ENCODE assay signal across 13 cellular contexts in genomic region chr6:165849539-165850430, GRCh38.
DNase-seq lines count a peak whose midpoint lies in the region; ATAC-seq, FAIRE-seq and TF ChIP-seq lines count a peak whose summit lies in the region.
"Had no signal": no experiment of that assay in that cellular context is flagged by ENCODE, and none has a peak within 500 bp of the region (broad histone marks: within the 10 kb centered on the region; RNA-seq: fewer than 3 reads in every experiment).

No MANE protein-coding gene starts in this region.

- POLR2A ChIA-PET in naive thymus-derived CD4-positive, alpha-beta T cell (lab: Charles Lee): no interaction called here
- POLR2A ChIA-PET in CD8-positive, alpha-beta memory T cell (lab: Charles Lee): no interaction called here

- H3K4me3 Mint-ChIP-seq in HFFc6: peak overlapping the region; percentile 66
- peak overlapping the region in 6 of 10 donors; percentile 8 to 52 (median 35) for H3K4me3 Mint-ChIP-seq in naive thymus-derived CD4-positive, alpha-beta T cell
- H3K4me3 Mint-ChIP-seq in CD8-positive, alpha-beta memory T cell: peak overlapping the region in 2 of 7 donors; percentile 52 to 65
- H3K4me3 Mint-ChIP-seq: activated B cell treated with CpG ODN at 0.5 μM for 24 hours had no signal

- H3K9me3 Mint-ChIP-seq in HFFc6: peaks cover 6% of the 10 kb centered on the region; the same call in 1 of the 2 replicates
- H3K9me3 Mint-ChIP-seq in naive thymus-derived CD4-positive, alpha-beta T cell: peaks cover 0 to 2% (median 0%) of the 10 kb centered on the region in 11 donors
- H3K9me3 Mint-ChIP-seq in CD8-positive, alpha-beta memory T cell: peaks cover 0 to 1% (median 0%) of the 10 kb centered on the region in 5 donors
- H3K9me3 Mint-ChIP-seq: activated B cell treated with CpG ODN at 0.5 μM for 24 hours had no signal

- H3K4me1 ChIP-seq in naive thymus-derived CD4-positive, alpha-beta T cell (ENCODE audit: control insufficient read depth in 2 of 2, insufficient read depth in 2 of 2, low read length in 2 of 2): no peaks in the 10 kb centered on the region
- H3K4me1 ChIP-seq in small intestine (ENCODE audit: control insufficient read depth in 2 of 2, insufficient read depth in 1 of 2, low read depth in 1 of 2, low read length in 1 of 2): peaks cover 0 to 3% of the 10 kb centered on the region in 2 donors
- peaks cover 7% of the 10 kb centered on the region for H3K4me1 ChIP-seq in CD8-positive, alpha-beta memory T cell (ENCODE audit: insufficient read depth, low read length)

- H3K36me3 Mint-ChIP-seq in HFFc6 (ENCODE audit: low read depth): no peaks in the 10 kb centered on the region
- peaks cover 0 to 4% (median 0%) of the 10 kb centered on the region in 5 donors for H3K36me3 Mint-ChIP-seq in naive thymus-derived CD4-positive, alpha-beta T cell
- no peaks in the 10 kb centered on the region for H3K36me3 Mint-ChIP-seq in CD8-positive, alpha-beta memory T cell

- H3K9me3 ChIP-seq in naive thymus-derived CD4-positive, alpha-beta T cell (ENCODE audit: control insufficient read depth in 2 of 3, low read length in 3 of 3): no peaks in the 10 kb centered on the region
- no peaks in the 10 kb centered on the region for H3K9me3 ChIP-seq in small intestine (ENCODE audit: control insufficient read depth, low read depth)
- H3K9me3 ChIP-seq in CD8-positive, alpha-beta memory T cell (ENCODE audit: low read length): no peaks in the 10 kb centered on the region
- H3K9me3 ChIP-seq: thoracic aorta had no signal

- no peak for FAIRE-seq in small intestine (lab: Jason Lieb, UNC)

- H3K27ac ChIP-seq in naive thymus-derived CD4-positive, alpha-beta T cell (ENCODE audit: low read depth, low read length): no peak overlapping the region
- H3K27ac ChIP-seq in small intestine (ENCODE audit: low read depth in 1 of 2, low read length in 1 of 2): no peak overlapping the region
- no peak overlapping the region for H3K27ac ChIP-seq in CD8-positive, alpha-beta memory T cell (ENCODE audit: low read depth, low read length)
- H3K27ac ChIP-seq: C4-2B, KMS-11, thoracic aorta had no signal

- no peak for TF ChIP-seq CTCF in HFFc6 (IDR thresholded peaks at IDR 0.05)

- H3K4me1 Mint-ChIP-seq in HFFc6 (ENCODE audit: low read depth): no peaks in the 10 kb centered on the region
- peaks cover 3 to 13% (median 7%) of the 10 kb centered on the region in 7 donors for H3K4me1 Mint-ChIP-seq in naive thymus-derived CD4-positive, alpha-beta T cell
- peaks cover 11 to 12% (median 12%) of the 10 kb centered on the region in 3 donors for H3K4me1 Mint-ChIP-seq in CD8-positive, alpha-beta memory T cell
- H3K4me1 Mint-ChIP-seq: activated B cell treated with CpG ODN at 0.5 μM for 24 hours had no signal

- H3K27ac Mint-ChIP-seq in HFFc6: no peak overlapping the region
- H3K27ac Mint-ChIP-seq in naive thymus-derived CD4-positive, alpha-beta T cell: no peak overlapping the region
- H3K27ac Mint-ChIP-seq in CD8-positive, alpha-beta memory T cell: no peak overlapping the region
- H3K27ac Mint-ChIP-seq: activated B cell treated with CpG ODN at 0.5 μM for 24 hours had no signal

- peaks cover 4% of the 10 kb centered on the region for H3K27me3 Mint-ChIP-seq in HFFc6 (ENCODE audit: insufficient read depth)
- peaks cover 63 to 78% (median 71%) of the 10 kb centered on the region in 5 donors for H3K27me3 Mint-ChIP-seq in naive thymus-derived CD4-positive, alpha-beta T cell
- peaks cover 21 to 73% of the 10 kb centered on the region in 2 donors for H3K27me3 Mint-ChIP-seq in CD8-positive, alpha-beta memory T cell

- CTCF ChIA-PET in naive thymus-derived CD4-positive, alpha-beta T cell (lab: Charles Lee): no interaction called here
- CTCF ChIA-PET in CD8-positive, alpha-beta memory T cell (lab: Charles Lee): interaction anchor here (0.9 to 1.3 kb wide), 3 partner anchors 9 to 15 kb away, joined by 4 to 7 read pairs (median 5); no protein-coding TSS in a partner anchor

- no peak for ATAC-seq in naive thymus-derived CD4-positive, alpha-beta T cell
- ATAC-seq: left colon had no signal

- intact Hi-C loops in naive thymus-derived CD4-positive, alpha-beta T cell (cut with micrococcal nuclease): loop anchor here in 1 of 2 donors (1.0 kb wide), 2 partner anchors 120 to 409 kb away; no protein-coding TSS in a partner anchor

- H3K36me3 ChIP-seq in naive thymus-derived CD4-positive, alpha-beta T cell (ENCODE audit: control insufficient read depth in 2 of 3, insufficient read depth in 3 of 3, low read length in 3 of 3): no peaks in the 10 kb centered on the region
- no peaks in the 10 kb centered on the region for H3K36me3 ChIP-seq in small intestine (ENCODE audit: control insufficient read depth in 2 of 2, insufficient read depth in 2 of 2, low read length in 2 of 2)
- H3K36me3 ChIP-seq in CD8-positive, alpha-beta memory T cell (ENCODE audit: insufficient read depth, low read length): no peaks in the 10 kb centered on the region
- H3K36me3 ChIP-seq: thoracic aorta had no signal

- 45 to 54% (median 46%) methylated on average over 27 of the region's 27 CpGs for WGBS in small intestine, 3 donors

- in situ Hi-C loops in G401 (cut with HindIII; ENCODE audit: low sequenced_read_pairs): no loop called here

- H3K27me3 ChIP-seq in naive thymus-derived CD4-positive, alpha-beta T cell (ENCODE audit: control insufficient read depth in 2 of 2, insufficient read depth in 2 of 2, low read length in 2 of 2): peaks cover 0 to 3% of the 10 kb centered on the region in 2 donors
- H3K27me3 ChIP-seq in small intestine (ENCODE audit: control insufficient read depth in 2 of 2, insufficient read depth in 2 of 2, low read length in 2 of 2): peaks cover 5 to 12% of the 10 kb centered on the region in 2 donors
- peaks cover 6% of the 10 kb centered on the region for H3K27me3 ChIP-seq in CD8-positive, alpha-beta memory T cell (ENCODE audit: insufficient read depth, low read length, poor library complexity, severe bottlenecking)

- H3K4me3 ChIP-seq in naive thymus-derived CD4-positive, alpha-beta T cell (ENCODE audit: low read length): no peak overlapping the region
- no peak overlapping the region for H3K4me3 ChIP-seq in small intestine (ENCODE audit: low read depth in 1 of 2, low read length in 2 of 2)
- no peak overlapping the region for H3K4me3 ChIP-seq in CD8-positive, alpha-beta memory T cell (ENCODE audit: low read length)
- H3K4me3 ChIP-seq: thoracic aorta had no signal

- DNase-seq in G401 (ENCODE audit: low spot score) (peak; percentile 76), HFFc6 (no peak), cerebellar cortex (ENCODE audit: low spot score) (peak; percentile 63), small intestine (no peak), NOMO-1 treated with DMSO at 0.1 percent for 48 hours (lab: John Stamatoyannopoulos, UW; ENCODE audit: unreplicated experiment) (no peak)
- no peak for DNase-seq in naive thymus-derived CD4-positive, alpha-beta T cell
- no peak for DNase-seq in CD8-positive, alpha-beta memory T cell
- DNase-seq in activated CD4-positive, CD25-positive, alpha-beta regulatory T cell (lab: John Stamatoyannopoulos, UW): no peak

Comparison
In these comparisons a context has a peak if more than half of its experiments do, and no peak if none do; other contexts are left out.
1. DNase-seq: peak in G401 (single experiment) and cerebellar cortex (single experiment); none in HFFc6 (single experiment), naive thymus-derived CD4-positive, alpha-beta T cell (0 of 9), small intestine (single experiment), CD8-positive, alpha-beta memory T cell (0 of 5), NOMO-1 treated with DMSO at 0.1 percent for 48 hours (single experiment) and activated CD4-positive, CD25-positive, alpha-beta regulatory T cell (0 of 4).